1 cellular context compared by ENCODE assay signal in the genomic region with DNA sequence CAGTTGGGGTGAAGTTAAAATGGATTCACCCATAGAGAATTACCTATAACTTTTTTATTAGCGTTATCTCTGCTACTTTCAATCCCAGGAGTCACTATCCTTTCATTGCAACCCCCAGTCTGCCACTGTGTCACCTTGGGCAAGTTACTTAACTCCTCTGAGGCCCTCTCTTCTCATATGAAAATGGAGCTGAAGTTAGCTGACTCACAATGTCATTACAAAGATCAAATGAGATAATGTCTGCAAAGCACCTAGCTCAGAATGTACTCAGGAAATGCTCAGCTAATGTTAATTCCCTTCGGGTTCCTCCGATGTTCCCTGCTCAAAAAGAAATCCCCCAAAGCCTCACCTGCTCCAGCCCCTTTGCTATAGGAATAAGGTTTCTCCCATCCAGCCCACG.
TF ChIP-seq lines count a peak whose summit lies in the region.

No MANE protein-coding gene starts in this region.

TF ChIP-seq in GM12878, 131 proteins besides CTCF, POLR2A, EP300 and RAD21:
- TF ChIP-seq, protein P1, sequence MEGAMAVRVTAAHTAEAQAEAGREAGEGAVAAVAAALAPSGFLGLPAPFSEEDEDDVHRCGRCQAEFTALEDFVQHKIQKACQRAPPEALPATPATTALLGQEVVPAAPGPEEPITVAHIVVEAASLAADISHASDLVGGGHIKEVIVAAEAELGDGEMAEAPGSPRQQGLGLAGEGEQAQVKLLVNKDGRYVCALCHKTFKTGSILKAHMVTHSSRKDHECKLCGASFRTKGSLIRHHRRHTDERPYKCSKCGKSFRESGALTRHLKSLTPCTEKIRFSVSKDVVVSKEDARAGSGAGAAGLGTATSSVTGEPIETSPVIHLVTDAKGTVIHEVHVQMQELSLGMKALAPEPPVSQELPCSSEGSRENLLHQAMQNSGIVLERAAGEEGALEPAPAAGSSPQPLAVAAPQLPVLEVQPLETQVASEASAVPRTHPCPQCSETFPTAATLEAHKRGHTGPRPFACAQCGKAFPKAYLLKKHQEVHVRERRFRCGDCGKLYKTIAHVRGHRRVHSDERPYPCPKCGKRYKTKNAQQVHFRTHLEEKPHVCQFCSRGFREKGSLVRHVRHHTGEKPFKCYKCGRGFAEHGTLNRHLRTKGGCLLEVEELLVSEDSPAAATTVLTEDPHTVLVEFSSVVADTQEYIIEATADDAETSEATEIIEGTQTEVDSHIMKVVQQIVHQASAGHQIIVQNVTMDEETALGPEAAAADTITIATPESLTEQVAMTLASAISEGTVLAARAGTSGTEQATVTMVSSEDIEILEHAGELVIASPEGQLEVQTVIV (IDR thresholded peaks at IDR 0.05; ENCODE audit: borderline replicate concordance, partially characterized antibody) = no peak
- TF ChIP-seq BACH1 (IDR thresholded peaks at IDR 0.05; ENCODE audit: borderline replicate concordance) (no peak), BCL11A (IDR thresholded peaks at IDR 0.05; ENCODE audit: low read depth, low read length) (no peak), SIX5 (IDR thresholded peaks at IDR 0.05; ENCODE audit: low read depth, low read length, severe bottlenecking) (no peak), SREBF1 (IDR thresholded peaks at IDR 0.05; ENCODE audit: low read length) (no peak), CBFB (IDR thresholded peaks at IDR 0.05; ENCODE audit: low read depth) (no peak)
- TF ChIP-seq, protein P2, sequence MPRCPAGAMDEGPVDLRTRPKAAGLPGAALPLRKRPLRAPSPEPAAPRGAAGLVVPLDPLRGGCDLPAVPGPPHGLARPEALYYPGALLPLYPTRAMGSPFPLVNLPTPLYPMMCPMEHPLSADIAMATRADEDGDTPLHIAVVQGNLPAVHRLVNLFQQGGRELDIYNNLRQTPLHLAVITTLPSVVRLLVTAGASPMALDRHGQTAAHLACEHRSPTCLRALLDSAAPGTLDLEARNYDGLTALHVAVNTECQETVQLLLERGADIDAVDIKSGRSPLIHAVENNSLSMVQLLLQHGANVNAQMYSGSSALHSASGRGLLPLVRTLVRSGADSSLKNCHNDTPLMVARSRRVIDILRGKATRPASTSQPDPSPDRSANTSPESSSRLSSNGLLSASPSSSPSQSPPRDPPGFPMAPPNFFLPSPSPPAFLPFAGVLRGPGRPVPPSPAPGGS (IDR thresholded peaks at IDR 0.05; ENCODE audit: borderline replicate concordance, insufficient read depth, low read depth, low read length, poor library complexity, severe bottlenecking) = no peak
TF ChIP-seq in GM12878: peak in this region for 0.
